ENCODE assay signal across 12 cellular contexts in the genomic region with DNA sequence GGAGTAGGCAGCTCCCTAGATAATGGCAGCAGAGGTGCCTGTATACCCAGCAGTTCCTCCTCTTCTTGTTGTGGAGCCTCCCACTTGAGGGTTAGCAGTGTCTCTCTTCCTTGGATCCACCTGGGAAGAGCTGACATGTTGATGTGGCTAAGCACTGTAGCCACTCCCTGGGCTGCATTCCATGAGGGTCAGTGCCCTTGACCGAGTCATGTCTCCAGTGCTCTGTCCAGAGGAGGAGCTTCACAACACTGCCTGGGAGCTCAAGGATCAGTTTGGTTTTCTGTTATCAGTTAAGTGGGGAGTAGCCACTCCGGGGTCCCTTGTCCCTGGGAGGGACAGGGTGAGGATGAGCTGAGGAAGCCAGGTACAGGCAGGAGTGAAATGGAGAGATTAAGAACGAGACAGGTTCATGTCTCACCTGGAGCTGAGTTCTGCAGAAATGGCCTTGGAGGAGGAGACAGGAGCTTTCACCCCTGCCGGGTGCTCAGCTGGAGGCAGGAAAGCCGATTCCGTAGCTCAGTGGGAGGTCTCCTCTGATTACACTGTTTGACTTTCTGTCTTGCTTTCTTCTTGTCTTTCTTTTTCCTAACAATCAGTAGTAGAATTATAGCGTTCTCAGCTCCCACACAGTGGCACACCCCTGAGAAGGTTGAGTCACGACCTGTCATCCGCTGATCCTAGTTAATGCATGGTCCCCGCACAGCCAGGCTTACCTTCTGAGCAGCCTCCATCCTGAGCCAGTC. TPM values are rescaled to one million over a fixed set of nuclear protein-coding genes. Genes with fewer than 3 reads are reported as not detected.
A peak's percentile ranks its signal among the peaks of the same experiment; 100 is the strongest.
DNase-seq lines count a peak whose midpoint lies in the region; ATAC-seq and TF ChIP-seq lines count a peak whose summit lies in the region.
"Had no signal": no experiment of that assay in that cellular context is flagged by ENCODE, and none has a peak within 500 bp of the region (broad histone marks: within the 10 kb centered on the region; RNA-seq: fewer than 3 reads in every experiment).

No MANE protein-coding gene starts in this region.

- BruUV-seq in HCT116 (replicated peaks; lab: Mats Ljungman, UMichigan): no TSS peak

- intact Hi-C loops in HCT116 (cut with micrococcal nuclease): no loop called here
- intact Hi-C loops in cardiac septum (cut with DNase I): no loop called here

- no peaks in the 10 kb centered on the region for H3K9me2 ChIP-seq in HCT116 (ENCODE audit: insufficient read depth)

- no peaks in the 10 kb centered on the region for H3K9me3 ChIP-seq in HCT116 (ENCODE audit: control insufficient read depth in 1 of 2, insufficient read depth in 1 of 2, low read depth in 1 of 2, low read length in 2 of 2)
- H3K9me3 ChIP-seq: heart right ventricle had no signal

- POLR2A ChIA-PET in HCT116 (lab: Charles Lee): no interaction called here

- TF ChIP-seq RAD21 in HCT116 (IDR thresholded peaks at IDR 0.05; ENCODE audit: low read depth): no peak

- RAD21 ChIA-PET in HCT116 (lab: Charles Lee; ENCODE audit: low non-redundant PET in 1 of 2, low total read pairs in 2 of 2, uncharacterized antibody in 2 of 2, unreplicated experiment in 2 of 2): no interaction called here

- H3K27me3 ChIP-seq in HCT116 (ENCODE audit: insufficient read depth, low read length): no peaks in the 10 kb centered on the region
- H3K27me3 ChIP-seq: heart right ventricle had no signal

- CTCF ChIA-PET in HCT116 (lab: Charles Lee): no interaction called here

- H3K9ac ChIP-seq in HCT116 (ENCODE audit: low read length): no peak overlapping the region

- no peaks in the 10 kb centered on the region; the same call in 1 of the 2 replicates for H3K79me2 ChIP-seq in HCT116 (ENCODE audit: insufficient read depth, low read length)

- no peaks in the 10 kb centered on the region for H4K20me1 ChIP-seq in HCT116 (ENCODE audit: insufficient read depth)

- peaks cover 17 to 28% of the 10 kb centered on the region in 2 experiments; a peak in 3 of 4 replicates for H3K36me3 ChIP-seq in HCT116 (ENCODE audit: control insufficient read depth in 1 of 2, insufficient read depth in 2 of 2, low read length in 2 of 2)

- ATAC-seq in HCT116 (peak; percentile 81), GM19452 (IDR thresholded peaks at IDR 0.05; ENCODE audit: unreplicated experiment) (no peak)
- ATAC-seq: activated CD8-positive, alpha-beta T cell treated with anti-CD3 and anti-CD28 coated beads for 36 hours; heart right ventricle had no signal

- peak overlapping the region; percentile 47 for H3K4me2 ChIP-seq in HCT116 (ENCODE audit: low read length)

- H3K4me3 ChIP-seq in HCT116 (replicated peaks in 1 of 2; ENCODE audit: low read depth in 1 of 2, low read length in 2 of 2): no peak overlapping the region
- H3K4me3 ChIP-seq: heart right ventricle had no signal

- H3K4me1 ChIP-seq in HCT116 (ENCODE audit: control insufficient read depth in 1 of 2, insufficient read depth in 2 of 2, low read length in 2 of 2): peaks cover 5 to 20% of the 10 kb centered on the region in 2 experiments; a peak in 3 of 4 replicates
- H3K4me1 ChIP-seq: heart right ventricle had no signal

- H2AFZ ChIP-seq in HCT116 (ENCODE audit: low read depth, low read length, poor library complexity, severe bottlenecking): no peak overlapping the region

- H3K27ac ChIP-seq in HCT116 (ENCODE audit: low read depth, low read length): peak overlapping the region; percentile 11; the same call in 1 of the 2 replicates
- H3K27ac ChIP-seq: heart right ventricle had no signal

- no peak for TF ChIP-seq POLR2A in HCT116 (IDR thresholded peaks at IDR 0.05; ENCODE audit: borderline replicate concordance, extremely low read depth, insufficient read depth, insufficient read length)

- TF ChIP-seq CTCF in HCT116 (IDR thresholded peaks at IDR 0.05 in 2 of 3, conservative IDR thresholded peaks at IDR 0.05 in 1 of 3; ENCODE audit: borderline replicate concordance in 1 of 3, insufficient read depth in 1 of 3, low read depth in 2 of 3, low read length in 2 of 3): no peak

- no peak for DNase-seq in HCT116 (ENCODE audit: low read depth, low spot score)
- peak; percentile 38 for DNase-seq in NCI-H345 (lab: John Stamatoyannopoulos, UW)
- peak; percentile 42 for DNase-seq in glomerular visceral epithelial cell (ENCODE audit: extremely low spot score)
- peak; percentile 47 for DNase-seq in renal cortical epithelial cell (ENCODE audit: low read depth)
- DNase-seq in cardiac septum (ENCODE audit: low spot score): no peak
- DNase-seq in NCI-H1694 treated with DMSO at 0.1 percent for 48 hours (lab: John Stamatoyannopoulos, UW): no peak
- no peak for DNase-seq in stimulated activated CD4-positive, alpha-beta T cell treated with anti-CD3 and anti-CD28 coated beads, Interleukin-1b, Interleukin-23, amount 100 ng/mL, for 48 hours
- DNase-seq: activated CD8-positive, alpha-beta T cell treated with anti-CD3 and anti-CD28 coated beads for 36 hours; GF-D8; heart right ventricle; SHP77 had no signal

TF ChIP-seq in HCT116, 20 proteins besides CTCF, POLR2A, EP300 and RAD21:
- TF ChIP-seq, protein P1, sequence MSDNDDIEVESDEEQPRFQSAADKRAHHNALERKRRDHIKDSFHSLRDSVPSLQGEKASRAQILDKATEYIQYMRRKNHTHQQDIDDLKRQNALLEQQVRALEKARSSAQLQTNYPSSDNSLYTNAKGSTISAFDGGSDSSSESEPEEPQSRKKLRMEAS (IDR thresholded peaks at IDR 0.05): no peak
- peak; percentile 72 for TF ChIP-seq TCF7L2 (IDR thresholded peaks at IDR 0.05; ENCODE audit: borderline replicate concordance, extremely low read depth, insufficient read depth, insufficient read length)

RNA-seq across cellular contexts. Expression of a gene that starts 57.9 kb away (rescaled TPM):
- 10.6 TPM for total RNA-seq in HCT116 (2021; ENCODE audit: unreplicated experiment)
- 6.6 and 9.0 TPM in 2 replicates for polyA plus RNA-seq in HCT116 (2012)
- total RNA-seq in renal cortical epithelial cell: 42.9 and 74.0 TPM in 2 replicates
- total RNA-seq in cardiac septum: 8.9 TPM

Comparison
In these comparisons a context has a peak if more than half of its experiments do, and no peak if none do; other contexts are left out.
1. DNase-seq: peak in NCI-H345 (single experiment), glomerular visceral epithelial cell (single experiment) and renal cortical epithelial cell (single experiment); none in HCT116 (single experiment), cardiac septum (single experiment), NCI-H1694 treated with DMSO at 0.1 percent for 48 hours (single experiment) and stimulated activated CD4-positive, alpha-beta T cell treated with anti-CD3 and anti-CD28 coated beads, Interleukin-1b, Interleukin-23, amount 100 ng/mL, for 48 hours (single experiment).